1 cellular context compared by ENCODE assay signal in the genomic region with DNA sequence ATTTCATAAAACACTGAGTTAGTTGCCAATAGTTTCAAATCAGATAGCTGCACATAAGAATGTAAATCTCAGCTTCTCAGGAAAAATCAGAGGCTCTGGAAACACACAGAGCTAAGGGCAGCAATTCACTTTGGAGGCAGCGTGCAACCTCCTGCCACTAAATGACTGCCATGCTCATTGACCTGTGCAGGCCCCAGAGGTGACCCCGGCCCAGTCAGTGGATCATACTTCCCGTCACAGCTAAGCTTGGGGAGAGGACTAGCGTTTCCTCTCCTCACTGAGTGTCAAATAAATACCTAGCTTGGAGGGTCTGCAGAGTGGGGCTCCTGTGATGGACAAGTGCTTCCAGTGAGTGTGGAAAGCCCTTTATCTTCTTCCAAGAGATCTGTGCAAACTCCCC.
TF ChIP-seq lines count a peak whose summit lies in the region.

No MANE protein-coding gene starts in this region.

TF ChIP-seq in H1, 55 proteins besides CTCF, POLR2A, EP300 and RAD21 (continued from another document):
- TF ChIP-seq, protein P1, sequence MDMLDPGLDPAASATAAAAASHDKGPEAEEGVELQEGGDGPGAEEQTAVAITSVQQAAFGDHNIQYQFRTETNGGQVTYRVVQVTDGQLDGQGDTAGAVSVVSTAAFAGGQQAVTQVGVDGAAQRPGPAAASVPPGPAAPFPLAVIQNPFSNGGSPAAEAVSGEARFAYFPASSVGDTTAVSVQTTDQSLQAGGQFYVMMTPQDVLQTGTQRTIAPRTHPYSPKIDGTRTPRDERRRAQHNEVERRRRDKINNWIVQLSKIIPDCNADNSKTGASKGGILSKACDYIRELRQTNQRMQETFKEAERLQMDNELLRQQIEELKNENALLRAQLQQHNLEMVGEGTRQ (IDR thresholded peaks at IDR 0.05; ENCODE audit: low read length): no peak
